In genomic region chrX:20412871-20413486, GRCh38 we compare ENCODE assay signal across 9 cellular contexts.
DNase-seq lines count a peak whose midpoint lies in the region; ATAC-seq and TF ChIP-seq lines count a peak whose summit lies in the region.
"Had no signal": no experiment of that assay in that cellular context is flagged by ENCODE, and none has a peak within 500 bp of the region (broad histone marks: within the 10 kb centered on the region; RNA-seq: fewer than 3 reads in every experiment).

No MANE protein-coding gene starts in this region.

- peaks cover 32% of the 10 kb centered on the region for H3K4me1 Mint-ChIP-seq in T-helper 1 cell treated with Interleukin-12 subunit alpha and Interleukin-12 subunit beta and Interleukin-4 antibody, amounts not matched to agents 30 μg/mL and 1 μg/mL, for 36 hours (ENCODE audit: low read depth)
- peaks cover 16% of the 10 kb centered on the region for H3K4me1 Mint-ChIP-seq in dendritic cell treated with granulocyte-macrophage colony-stimulating factor and Interleukin-4, amounts not matched to agents 40 ng/mL and 50 ng/mL, for 4 days (ENCODE audit: low read depth)

- no peak for TF ChIP-seq POLR2A in vagina (IDR thresholded peaks at IDR 0.05)

- peak; percentile 67 for ATAC-seq in HG02588 (IDR thresholded peaks at IDR 0.05; ENCODE audit: unreplicated experiment)
- ATAC-seq: gastrocnemius medialis had no signal

- DNase-seq in GM06990 (ENCODE audit: extremely low read depth, insufficient read length) = peak; percentile 20
- no peak for DNase-seq in NCI-H748 treated with DMSO at 0.1 percent for 48 hours (lab: John Stamatoyannopoulos, UW)
- DNase-seq in vagina (ENCODE audit: extremely low spot score in 2 of 2) = no peak
- DNase-seq in iPS-NIHi7 (ENCODE audit: extremely low spot score) = no peak

- 19% methylated on average over 18 of the region's 18 CpGs for WGBS in thymus

- H3K4me3 Mint-ChIP-seq in T-helper 1 cell treated with Interleukin-12 subunit alpha and Interleukin-12 subunit beta and Interleukin-4 antibody, amounts not matched to agents 30 μg/mL and 1 μg/mL, for 36 hours = peak overlapping the region; percentile 43
- no peak overlapping the region for H3K4me3 Mint-ChIP-seq in dendritic cell treated with granulocyte-macrophage colony-stimulating factor and Interleukin-4, amounts not matched to agents 40 ng/mL and 50 ng/mL, for 4 days

- peak overlapping the region; percentile 92 for H3K27ac ChIP-seq in thymus (ENCODE audit: low read depth)
- no peak overlapping the region for H3K27ac ChIP-seq in vagina
- H3K27ac ChIP-seq: gastrocnemius medialis had no signal

- no peaks in the 10 kb centered on the region for H3K36me3 ChIP-seq in GM06990 (ENCODE audit: control insufficient read depth, insufficient read depth, low read length)
- no peaks in the 10 kb centered on the region for H3K36me3 ChIP-seq in thymus (ENCODE audit: control insufficient read depth, insufficient read depth)
- no peaks in the 10 kb centered on the region for H3K36me3 ChIP-seq in vagina
- H3K36me3 ChIP-seq: gastrocnemius medialis had no signal

- peaks cover 4% of the 10 kb centered on the region for H3K9me3 Mint-ChIP-seq in T-helper 1 cell treated with Interleukin-12 subunit alpha and Interleukin-12 subunit beta and Interleukin-4 antibody, amounts not matched to agents 30 μg/mL and 1 μg/mL, for 36 hours
- H3K9me3 Mint-ChIP-seq in dendritic cell treated with granulocyte-macrophage colony-stimulating factor and Interleukin-4, amounts not matched to agents 40 ng/mL and 50 ng/mL, for 4 days = no peaks in the 10 kb centered on the region

- no peak overlapping the region for H3K4me3 ChIP-seq in GM06990 (replicated peaks; ENCODE audit: low read depth, low read length)
- H3K4me3 ChIP-seq in thymus (ENCODE audit: low read length) = no peak overlapping the region
- no peak overlapping the region for H3K4me3 ChIP-seq in vagina
- H3K4me3 ChIP-seq: gastrocnemius medialis had no signal

- H3K4me1 ChIP-seq in thymus (ENCODE audit: control insufficient read depth, insufficient read depth, low read length) (peaks cover 5% of the 10 kb centered on the region), vagina (no peaks in the 10 kb centered on the region)
- H3K4me1 ChIP-seq: gastrocnemius medialis had no signal

- H3K27me3 ChIP-seq in GM06990 (replicated peaks; ENCODE audit: control insufficient read depth, insufficient read depth, low read length) (no peaks in the 10 kb centered on the region), thymus (ENCODE audit: control insufficient read depth, insufficient read depth) (no peaks in the 10 kb centered on the region), vagina (no peaks in the 10 kb centered on the region)
- H3K27me3 ChIP-seq: gastrocnemius medialis had no signal

- peaks cover 4% of the 10 kb centered on the region for H3K36me3 Mint-ChIP-seq in T-helper 1 cell treated with Interleukin-12 subunit alpha and Interleukin-12 subunit beta and Interleukin-4 antibody, amounts not matched to agents 30 μg/mL and 1 μg/mL, for 36 hours (ENCODE audit: low read depth)
- no peaks in the 10 kb centered on the region for H3K36me3 Mint-ChIP-seq in dendritic cell treated with granulocyte-macrophage colony-stimulating factor and Interleukin-4, amounts not matched to agents 40 ng/mL and 50 ng/mL, for 4 days (ENCODE audit: low read depth)

- intact Hi-C loops in dendritic cell treated with granulocyte-macrophage colony-stimulating factor and Interleukin-4, amounts not matched to agents 40 ng/mL and 50 ng/mL, for 4 days (cut with micrococcal nuclease) = no loop called here
- intact Hi-C loops in vagina (cut with DNase I) = no loop called here

- no peak for TF ChIP-seq CTCF in GM06990 (IDR thresholded peaks at IDR 0.05; ENCODE audit: insufficient read depth, low read length, poor library complexity, severe bottlenecking)
- no peak for TF ChIP-seq CTCF in vagina (IDR thresholded peaks at IDR 0.05)

- peak overlapping the region; percentile 85 for H3K27ac Mint-ChIP-seq in T-helper 1 cell treated with Interleukin-12 subunit alpha and Interleukin-12 subunit beta and Interleukin-4 antibody, amounts not matched to agents 30 μg/mL and 1 μg/mL, for 36 hours
- H3K27ac Mint-ChIP-seq in dendritic cell treated with granulocyte-macrophage colony-stimulating factor and Interleukin-4, amounts not matched to agents 40 ng/mL and 50 ng/mL, for 4 days = peak overlapping the region; percentile 58

- H3K9me3 ChIP-seq in thymus (ENCODE audit: control insufficient read depth) (no peaks in the 10 kb centered on the region), vagina (no peaks in the 10 kb centered on the region)
- H3K9me3 ChIP-seq: gastrocnemius medialis had no signal

- no peaks in the 10 kb centered on the region for H3K27me3 Mint-ChIP-seq in T-helper 1 cell treated with Interleukin-12 subunit alpha and Interleukin-12 subunit beta and Interleukin-4 antibody, amounts not matched to agents 30 μg/mL and 1 μg/mL, for 36 hours (ENCODE audit: low read depth)
- no peaks in the 10 kb centered on the region for H3K27me3 Mint-ChIP-seq in dendritic cell treated with granulocyte-macrophage colony-stimulating factor and Interleukin-4, amounts not matched to agents 40 ng/mL and 50 ng/mL, for 4 days
